Comparison of ENCODE assay signal across 9 cellular contexts in the genomic region with DNA sequence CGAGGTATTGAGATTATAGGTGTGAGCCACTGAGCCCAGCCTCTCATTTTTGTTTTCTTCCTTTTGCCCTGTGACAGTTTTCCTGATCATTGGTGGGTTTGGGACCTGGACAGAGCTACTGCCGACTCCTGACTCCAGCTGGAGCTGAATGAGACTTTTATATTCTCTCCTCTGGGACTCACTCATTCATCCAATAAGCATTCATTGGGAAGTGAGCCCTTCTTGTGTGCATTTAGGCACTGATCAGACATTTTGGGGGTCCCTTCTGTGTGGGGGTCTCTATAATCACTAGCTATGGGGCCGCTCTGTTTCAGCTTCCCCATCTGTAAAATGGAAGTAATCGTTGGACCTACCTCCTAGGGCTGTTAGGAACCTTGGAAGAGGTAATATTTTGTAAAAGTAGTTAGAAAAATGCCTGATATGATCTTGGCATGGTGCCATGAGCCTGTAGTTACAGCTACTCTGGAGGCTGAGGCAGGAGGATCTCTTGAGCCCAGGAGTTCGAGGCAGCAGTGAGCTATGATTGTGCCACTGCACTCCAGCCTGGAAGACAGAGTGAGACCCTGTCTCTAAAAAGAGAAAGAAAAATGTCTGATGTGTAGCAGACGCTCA. TPM values are rescaled to one million over a fixed set of nuclear protein-coding genes. Genes with fewer than 3 reads are reported as not detected.
DNase-seq lines count a peak whose midpoint lies in the region; ATAC-seq, FAIRE-seq and TF ChIP-seq lines count a peak whose summit lies in the region.
"Had no signal": no experiment of that assay in that cellular context is flagged by ENCODE, and none has a peak within 500 bp of the region (broad histone marks: within the 10 kb centered on the region; RNA-seq: fewer than 3 reads in every experiment).

No MANE protein-coding gene starts in this region.

- H3K9me3 ChIP-seq in HUES6 (ENCODE audit: control insufficient read depth, insufficient read depth, low read depth, low read length) = no peaks in the 10 kb centered on the region
- H3K9me3 ChIP-seq in neural progenitor cell (ENCODE audit: low read depth) = no peaks in the 10 kb centered on the region
- H3K9me3 ChIP-seq in BE2C = no peaks in the 10 kb centered on the region

- peaks cover 13% of the 10 kb centered on the region for H3F3A ChIP-seq in neural progenitor cell (ENCODE audit: low read depth)

- no peak overlapping the region for H2AFZ ChIP-seq in neural progenitor cell (replicated peaks)

- ATAC-seq in GM19455 (IDR thresholded peaks at IDR 0.05; ENCODE audit: unreplicated experiment) (no peak), GM21390 (IDR thresholded peaks at IDR 0.05; ENCODE audit: unreplicated experiment) (no peak)

- H3K4me3 Mint-ChIP-seq in CD14-positive monocyte (no peak overlapping the region), neural progenitor cell (no peak overlapping the region)

- H3K36me3 Mint-ChIP-seq in CD14-positive monocyte (peaks cover 33 to 69% of the 10 kb centered on the region in 2 donors), neural progenitor cell (no peaks in the 10 kb centered on the region)

- H3K79me2 ChIP-seq in neural progenitor cell (ENCODE audit: low read depth) = peaks cover 14% of the 10 kb centered on the region

- H3K4me1 ChIP-seq in HUES6 (ENCODE audit: control insufficient read depth, insufficient read depth, low read length) (peaks cover 65% of the 10 kb centered on the region), neural progenitor cell (peaks cover 19% of the 10 kb centered on the region), BE2C (peaks cover 29% of the 10 kb centered on the region)

- FAIRE-seq in RCC 7860 (lab: Jason Lieb, UNC) = no peak

- H3K36me3 ChIP-seq in HUES6 (ENCODE audit: control insufficient read depth, insufficient read depth, low read length) = peaks cover 5% of the 10 kb centered on the region; the same call in 1 of the 2 replicates
- H3K36me3 ChIP-seq in neural progenitor cell = no peaks in the 10 kb centered on the region
- H3K36me3 ChIP-seq in BE2C = peaks cover 4% of the 10 kb centered on the region

- no peaks in the 10 kb centered on the region for H3K9me3 Mint-ChIP-seq in CD14-positive monocyte
- no peaks in the 10 kb centered on the region for H3K9me3 Mint-ChIP-seq in neural progenitor cell

- H3K27me3 ChIP-seq in HUES6 (ENCODE audit: control insufficient read depth, insufficient read depth, low read length) (no peaks in the 10 kb centered on the region), neural progenitor cell (no peaks in the 10 kb centered on the region), BE2C (no peaks in the 10 kb centered on the region)

- TF ChIP-seq CTCF in CD14-positive monocyte (IDR thresholded peaks at IDR 0.05) (no peak), neural progenitor cell (IDR thresholded peaks at IDR 0.05) (no peak), BE2C (IDR thresholded peaks at IDR 0.05; ENCODE audit: low read depth, low read length) (no peak)

- intact Hi-C loops in CD14-positive monocyte (cut with micrococcal nuclease) = no loop called here

- H3K4me2 ChIP-seq in neural progenitor cell = no peak overlapping the region

- H3K27ac Mint-ChIP-seq in CD14-positive monocyte (peak overlapping the region; percentile 74 to 91 (median 81)), neural progenitor cell (peak overlapping the region; percentile 85)

- H3K27ac ChIP-seq in HUES6 (ENCODE audit: low read depth, low read length) (peak overlapping the region; percentile 85; the same call in 1 of the 2 replicates), cingulate gyrus (ENCODE audit: low read depth, low read length) (peak overlapping the region; percentile 79), neural progenitor cell (no peak overlapping the region)

- H3K27me3 Mint-ChIP-seq in CD14-positive monocyte (ENCODE audit: low read depth in 3 of 3) = no peaks in the 10 kb centered on the region
- H3K27me3 Mint-ChIP-seq in neural progenitor cell (ENCODE audit: insufficient read depth, low read depth) = no peaks in the 10 kb centered on the region

- peaks cover 17% of the 10 kb centered on the region for H4K20me1 ChIP-seq in neural progenitor cell (ENCODE audit: low read depth)

- DNase-seq in CD14-positive monocyte (ENCODE audit: low spot score) (no peak), neural progenitor cell (ENCODE audit: low spot score) (no peak), BE2C (no peak), RCC 7860 (ENCODE audit: low spot score) (no peak)
- DNase-seq: GDM1 had no signal

- H3K4me1 Mint-ChIP-seq in CD14-positive monocyte (peaks cover 74% of the 10 kb centered on the region), neural progenitor cell (peaks cover 38% of the 10 kb centered on the region)

- H3K4me3 ChIP-seq in HUES6 (ENCODE audit: low read depth, low read length) (no peak overlapping the region), neural progenitor cell (no peak overlapping the region), BE2C (ENCODE audit: low read depth, low read length) (no peak overlapping the region)

- peak overlapping the region; percentile 58 for H3K9ac ChIP-seq in HUES6 (ENCODE audit: low read length)
- H3K9ac ChIP-seq in neural progenitor cell = no peak overlapping the region

RNA-seq across cellular contexts. Expression of a gene that starts 7.2 kb away (rescaled TPM):
- polyA plus RNA-seq in CD14-positive monocyte = 10 to 100 TPM; 15.2 to 33.5 TPM
- 2.8 and 5.7 TPM in 2 replicates for total RNA-seq in neural progenitor cell (ENCODE audit: low replicate concordance)
- 42.9 TPM for polyA plus RNA-seq in BE2C (2012; ENCODE audit: insufficient read depth, insufficient read length, low read depth)

RNA-seq across cellular contexts. Expression of a gene that starts 44.0 kb away (rescaled TPM):
- 1 to 10 TPM; 3.4 to 4.9 TPM for polyA plus RNA-seq in CD14-positive monocyte
- total RNA-seq in neural progenitor cell (ENCODE audit: low replicate concordance) = 1.5 and 12.8 TPM in 2 replicates
- polyA plus RNA-seq in BE2C (2012; ENCODE audit: insufficient read depth, insufficient read length, low read depth) = 22.6 TPM
